9 cellular contexts compared by ENCODE assay signal in the genomic region with DNA sequence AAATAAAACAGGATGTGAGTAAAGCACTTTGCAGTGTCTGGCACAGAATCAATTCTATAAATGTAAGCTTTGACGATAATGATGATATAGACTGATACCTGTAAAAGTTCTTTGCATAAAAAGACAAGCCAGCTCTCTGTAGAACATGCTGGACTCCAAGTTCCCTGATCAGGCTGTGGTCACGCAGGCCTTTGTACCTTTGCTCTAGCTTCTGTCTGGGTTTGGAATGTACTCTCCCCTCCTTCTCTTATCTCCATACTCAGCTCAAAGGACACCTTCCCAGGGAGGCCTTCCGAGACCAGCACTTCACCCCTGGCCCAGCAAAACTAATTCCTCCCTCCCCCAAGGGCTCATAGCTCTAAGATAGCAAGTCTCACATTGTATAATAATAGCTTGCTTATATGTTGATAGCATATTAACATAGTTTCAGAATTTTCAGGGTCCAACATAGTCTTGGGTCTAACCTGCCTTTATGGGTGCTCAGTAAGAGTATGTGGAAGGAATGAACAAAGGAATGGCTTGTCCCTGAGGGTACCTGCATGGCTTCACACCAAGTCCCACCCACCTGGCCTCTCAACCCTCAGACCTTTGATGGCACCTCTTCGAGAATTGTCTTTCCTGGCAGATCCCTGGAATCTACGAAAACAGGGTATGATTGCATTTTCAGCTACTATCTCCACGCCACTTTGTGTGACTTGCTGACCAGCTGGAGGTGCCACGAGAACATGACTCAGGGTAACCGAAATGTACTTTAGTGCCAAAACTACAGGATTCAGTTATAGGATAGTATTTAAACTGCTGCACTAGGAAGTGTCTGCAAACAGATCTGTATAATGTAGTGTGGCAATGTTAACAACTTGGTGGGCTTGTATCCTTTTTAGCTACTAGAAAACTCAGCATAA. TPM values are rescaled to one million over a fixed set of nuclear protein-coding genes. Genes with fewer than 3 reads are reported as not detected.
DNase-seq lines count a peak whose midpoint lies in the region; ATAC-seq and TF ChIP-seq lines count a peak whose summit lies in the region.
"Had no signal": no experiment of that assay in that cellular context is flagged by ENCODE, and none has a peak within 500 bp of the region (broad histone marks: within the 10 kb centered on the region; RNA-seq: fewer than 3 reads in every experiment).

No MANE protein-coding gene starts in this region.

- H3K4me3 ChIP-seq in colonic mucosa: no peak overlapping the region
- no peak overlapping the region for H3K4me3 ChIP-seq in left lung
- H3K4me3 ChIP-seq in upper lobe of left lung: no peak overlapping the region
- H3K4me3 ChIP-seq: prostate gland had no signal

- no peak for TF ChIP-seq CTCF in colonic mucosa (IDR thresholded peaks at IDR 0.05)
- no peak for TF ChIP-seq CTCF in left lung (IDR thresholded peaks at IDR 0.05)
- TF ChIP-seq CTCF in upper lobe of left lung (IDR thresholded peaks at IDR 0.05): no peak

- H3K27ac ChIP-seq in colonic mucosa (peak overlapping the region; percentile 28), left lung (peak overlapping the region in 1 of 2 donors; percentile 35), upper lobe of left lung (peak overlapping the region; percentile 6 to 68 (median 46))

- H3K36me3 ChIP-seq in colonic mucosa: no peaks in the 10 kb centered on the region
- no peaks in the 10 kb centered on the region for H3K36me3 ChIP-seq in left lung
- H3K36me3 ChIP-seq in upper lobe of left lung: no peaks in the 10 kb centered on the region
- H3K36me3 ChIP-seq: prostate gland had no signal

- ATAC-seq in left lung: peak; percentile 45
- ATAC-seq in upper lobe of left lung (ENCODE audit: low FRiP score in 2 of 2): peak; percentile 31 to 69
- ATAC-seq in HG03280 (IDR thresholded peaks at IDR 0.05; ENCODE audit: unreplicated experiment): no peak

- TF ChIP-seq EP300 in upper lobe of left lung (IDR thresholded peaks at IDR 0.05): peak in 2 of 4 donors; percentile 27 to 63

- 69 to 72% methylated on average over 8 of the region's 8 CpGs for WGBS in upper lobe of left lung, 2 donors

- H3K4me1 ChIP-seq in colonic mucosa (peaks cover 6% of the 10 kb centered on the region), left lung (peaks cover 5 to 45% of the 10 kb centered on the region in 2 donors), upper lobe of left lung (peaks cover 23 to 35% (median 27%) of the 10 kb centered on the region in 4 donors)
- H3K4me1 ChIP-seq: prostate gland had no signal

- DNase-seq in MV-4-11 (lab: John Stamatoyannopoulos, UW) (peak; percentile 12), colonic mucosa (peak; percentile 45), left lung (no peak), upper lobe of left lung (peak in 1 of 2 donors; percentile 70), middle frontal gyrus (ENCODE audit: extremely low spot score, low spot score) (no peak), NCI-H510A treated with DMSO at 0.1 percent for 48 hours (lab: John Stamatoyannopoulos, UW) (no peak)
- DNase-seq: stimulated activated naive CD4-positive, alpha-beta T cell had no signal

- peak in 1 of 4 donors; percentile 20 for TF ChIP-seq POLR2A in upper lobe of left lung (IDR thresholded peaks at IDR 0.05)

- H3K9ac ChIP-seq in colonic mucosa (ENCODE audit: low read depth in 2 of 2, low read length in 2 of 2): no peak overlapping the region

- H3K27me3 ChIP-seq in colonic mucosa (no peaks in the 10 kb centered on the region), left lung (no peaks in the 10 kb centered on the region), upper lobe of left lung (no peaks in the 10 kb centered on the region)

- no peaks in the 10 kb centered on the region for H3K9me3 ChIP-seq in colonic mucosa
- H3K9me3 ChIP-seq in left lung: no peaks in the 10 kb centered on the region
- no peaks in the 10 kb centered on the region for H3K9me3 ChIP-seq in upper lobe of left lung
- H3K9me3 ChIP-seq: prostate gland had no signal

- intact Hi-C loops in colonic mucosa (cut with DNase I): no loop called here
- intact Hi-C loops in left lung (cut with DNase I): no loop called here

RNA-seq across cellular contexts. Expression of gene PIM1, which starts 41.7 kb away (rescaled TPM):
- total RNA-seq in colonic mucosa: 10 to 100 TPM; 15.6 to 26.2 TPM
- total RNA-seq in left lung: 10 to 100 TPM; 42.2 to 89.8 TPM
- 10 to 100 TPM; 26.9 to 80.9 (median 36.0) TPM for total RNA-seq in upper lobe of left lung

Comparison
In these comparisons a context has a peak if more than half of its experiments do, and no peak if none do; other contexts are left out.
1. DNase-seq: peak in MV-4-11 (single experiment) and colonic mucosa (single experiment); none in left lung (0 of 2), middle frontal gyrus (single experiment) and NCI-H510A treated with DMSO at 0.1 percent for 48 hours (single experiment).